15 cellular contexts compared by ENCODE assay signal in genomic region chr3:93843981-93844380, GRCh38.
DNase-seq lines count a peak whose midpoint lies in the region; ATAC-seq, FAIRE-seq and TF ChIP-seq lines count a peak whose summit lies in the region.
"Had no signal": no experiment of that assay in that cellular context is flagged by ENCODE, and none has a peak within 500 bp of the region (broad histone marks: within the 10 kb centered on the region; RNA-seq: fewer than 3 reads in every experiment).

No MANE protein-coding gene starts in this region.

- H2AFZ ChIP-seq in osteoblast (ENCODE audit: low read length): no peak overlapping the region

- CTCF ChIA-PET in Calu3 (lab: Charles Lee): no interaction called here
- CTCF ChIA-PET in activated CD8-positive, alpha-beta memory T cell treated with anti-CD3 and anti-CD28 coated beads, Interleukin-2, amount 10 ng/mL, durations not matched to agents 7 days and 5 days (lab: Charles Lee): no interaction called here

- no peaks in the 10 kb centered on the region for H3K36me3 ChIP-seq in osteoblast (ENCODE audit: insufficient read depth, low read length)
- H3K36me3 ChIP-seq: breast epithelium, uterus had no signal

- peak; percentile 93 for FAIRE-seq in RCC 7860 (lab: Jason Lieb, UNC)

- H3K9me3 Mint-ChIP-seq in Calu3 (ENCODE audit: low read depth, unreplicated experiment): no peaks in the 10 kb centered on the region
- H3K9me3 Mint-ChIP-seq in activated CD8-positive, alpha-beta memory T cell treated with anti-CD3 and anti-CD28 coated beads, Interleukin-2, amount 10 ng/mL, durations not matched to agents 7 days and 5 days (ENCODE audit: low read depth): no peaks in the 10 kb centered on the region

- no peaks in the 10 kb centered on the region for H3K4me1 Mint-ChIP-seq in Calu3 (ENCODE audit: low read depth, unreplicated experiment)
- no peaks in the 10 kb centered on the region for H3K4me1 Mint-ChIP-seq in activated CD8-positive, alpha-beta memory T cell treated with anti-CD3 and anti-CD28 coated beads, Interleukin-2, amount 10 ng/mL, durations not matched to agents 7 days and 5 days
- H3K4me1 Mint-ChIP-seq: IgD-negative memory B cell, neural crest cell had no signal

- intact Hi-C loops in Calu3 (cut with micrococcal nuclease; ENCODE audit: unreplicated experiment) (loop anchor here (2.0 kb wide), 1 partner anchor 221 kb away; no protein-coding TSS in a partner anchor), left colon (cut with DNase I, micrococcal nuclease) (no loop called here)

- H3K4me3 ChIP-seq in epithelial cell of proximal tubule (ENCODE audit: low read depth, low read length) (no peak overlapping the region), osteoblast (ENCODE audit: insufficient read depth, low read length) (no peak overlapping the region)
- H3K4me3 ChIP-seq: breast epithelium, uterus had no signal

- BruUV-seq in Calu3 (replicated peaks; lab: Mats Ljungman, UMichigan): no TSS peak

- peak overlapping the region; percentile 48 for H3K4me2 ChIP-seq in osteoblast (ENCODE audit: insufficient read depth, low read length)

- H3K79me2 ChIP-seq in osteoblast (ENCODE audit: insufficient read depth, low read length): no peaks in the 10 kb centered on the region

- no peak for ATAC-seq in activated CD8-positive, alpha-beta memory T cell treated with anti-CD3 and anti-CD28 coated beads, Interleukin-2, amount 10 ng/mL, durations not matched to agents 7 days and 5 days
- no peak for ATAC-seq in left colon

- peaks cover 9% of the 10 kb centered on the region for H3K4me1 ChIP-seq in osteoblast (ENCODE audit: insufficient read depth, low read length)
- H3K4me1 ChIP-seq: breast epithelium, uterus had no signal

- no peaks in the 10 kb centered on the region for H3K9me3 ChIP-seq in osteoblast (ENCODE audit: low read depth, low read length)
- H3K9me3 ChIP-seq: breast epithelium, uterus had no signal

- no peak overlapping the region for H3K27ac Mint-ChIP-seq in Calu3 (ENCODE audit: unreplicated experiment)
- no peak overlapping the region for H3K27ac Mint-ChIP-seq in activated CD8-positive, alpha-beta memory T cell treated with anti-CD3 and anti-CD28 coated beads, Interleukin-2, amount 10 ng/mL, durations not matched to agents 7 days and 5 days
- H3K27ac Mint-ChIP-seq: IgD-negative memory B cell had no signal

- no peak for TF ChIP-seq CTCF in Calu3 (IDR thresholded peaks at IDR 0.05; ENCODE audit: unreplicated experiment)
- TF ChIP-seq CTCF in epithelial cell of proximal tubule (conservative IDR thresholded peaks at IDR 0.05; ENCODE audit: low read depth, low read length): no peak
- TF ChIP-seq CTCF in osteoblast (IDR thresholded peaks at IDR 0.05; ENCODE audit: extremely low read depth, low read depth, low read length): no peak

- DNase-seq in Calu3 (peak; percentile 15), RCC 7860 (ENCODE audit: low spot score) (peak; percentile 93), epithelial cell of proximal tubule (ENCODE audit: low read depth) (peak; percentile 93), osteoblast (ENCODE audit: insufficient read length, low spot score, missing footprints) (peak; percentile 73), NOMO-1 (lab: John Stamatoyannopoulos, UW; ENCODE audit: unreplicated experiment in 2 of 2) (no peak), left colon (no peak), G401 (ENCODE audit: low spot score) (no peak)
- no peak for DNase-seq in activated CD8-positive, alpha-beta memory T cell treated with anti-CD3 and anti-CD28 coated beads, Interleukin-2, amount 10 ng/mL, durations not matched to agents 7 days and 5 days
- DNase-seq: DMS79 treated with DMSO at 0.1 percent for 48 hours; hippocampal formation; NK-92 treated with Interleukin-12 subunit alpha and Interleukin-12 subunit beta, amount 100 ng/mL, for 24 hours; uterus had no signal

- peak overlapping the region; percentile 77 for H3K27ac ChIP-seq in osteoblast (ENCODE audit: low read depth, low read length)
- H3K27ac ChIP-seq: uterus had no signal

- no peaks in the 10 kb centered on the region for H3K27me3 Mint-ChIP-seq in Calu3 (ENCODE audit: unreplicated experiment)
- H3K27me3 Mint-ChIP-seq in activated CD8-positive, alpha-beta memory T cell treated with anti-CD3 and anti-CD28 coated beads, Interleukin-2, amount 10 ng/mL, durations not matched to agents 7 days and 5 days: peaks cover 2% of the 10 kb centered on the region
- H3K27me3 Mint-ChIP-seq: IgD-negative memory B cell had no signal

- H3K27me3 ChIP-seq in osteoblast (ENCODE audit: insufficient read depth, low read length): no peaks in the 10 kb centered on the region
- H3K27me3 ChIP-seq: breast epithelium, uterus had no signal

- H3K36me3 Mint-ChIP-seq in Calu3 (ENCODE audit: insufficient read depth, unreplicated experiment): no peaks in the 10 kb centered on the region
- H3K36me3 Mint-ChIP-seq in activated CD8-positive, alpha-beta memory T cell treated with anti-CD3 and anti-CD28 coated beads, Interleukin-2, amount 10 ng/mL, durations not matched to agents 7 days and 5 days: no peaks in the 10 kb centered on the region
- H3K36me3 Mint-ChIP-seq: IgD-negative memory B cell had no signal

- H4K20me1 ChIP-seq in osteoblast (ENCODE audit: insufficient read depth, low read length): no peaks in the 10 kb centered on the region

- no peak overlapping the region for H3K4me3 Mint-ChIP-seq in Calu3 (ENCODE audit: low read depth, unreplicated experiment)
- H3K4me3 Mint-ChIP-seq in activated CD8-positive, alpha-beta memory T cell treated with anti-CD3 and anti-CD28 coated beads, Interleukin-2, amount 10 ng/mL, durations not matched to agents 7 days and 5 days: no peak overlapping the region
- H3K4me3 Mint-ChIP-seq: IgD-negative memory B cell, neural crest cell had no signal

- in situ Hi-C loops in G401 (cut with HindIII; ENCODE audit: low sequenced_read_pairs): no loop called here

Comparison
In these comparisons a context has a peak if more than half of its experiments do, and no peak if none do; other contexts are left out.
1. DNase-seq: peak in Calu3 (single experiment), RCC 7860 (single experiment), epithelial cell of proximal tubule (single experiment) and osteoblast (single experiment); none in activated CD8-positive, alpha-beta memory T cell treated with anti-CD3 and anti-CD28 coated beads, Interleukin-2, amount 10 ng/mL, durations not matched to agents 7 days and 5 days (single experiment), NOMO-1 (0 of 2), left colon (0 of 2) and G401 (single experiment).